Comparison of ENCODE assay signal across 15 cellular contexts in the genomic region with DNA sequence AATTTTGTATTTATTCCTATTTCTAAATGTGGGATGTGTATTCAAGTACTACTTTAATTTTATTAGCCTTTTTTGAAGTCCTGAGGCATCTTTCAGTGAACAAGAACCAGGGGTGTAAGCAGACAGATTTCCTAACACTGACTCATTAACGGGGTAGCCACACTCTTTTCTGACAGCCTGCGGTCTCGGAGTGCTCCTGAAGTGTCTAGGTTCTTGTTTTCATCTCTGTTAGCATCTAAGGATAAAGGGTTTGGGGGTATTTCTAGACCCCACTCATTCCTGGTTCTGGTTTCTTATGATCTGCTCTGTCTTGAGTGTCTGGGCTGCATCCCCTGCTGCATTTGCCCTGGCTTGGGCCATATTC.
"Had no signal": no experiment of that assay in that cellular context is flagged by ENCODE, and none has a peak within 500 bp of the region (broad histone marks: within the 10 kb centered on the region; RNA-seq: fewer than 3 reads in every experiment).

No MANE protein-coding gene starts in this region.

- H3K36me3 Mint-ChIP-seq: naive B cell; neural progenitor cell; stimulated activated memory B cell treated with anti-CD40 and anti-IgM and Interleukin-4, amounts not matched to agents 10 μg/mL and 1 μg/mL and 100 μg/mL, for 72 hours had no signal

- H3K9me3 ChIP-seq: body of pancreas, gastrocnemius medialis, ovary, thyroid gland, uterus had no signal

- H3K4me1 Mint-ChIP-seq: activated T-helper 17 cell treated with anti-CD3 and anti-CD28 coated beads, Interleukin-2, amount 50 U/mL, for 72 hours; naive B cell; neural progenitor cell; stimulated activated memory B cell treated with anti-CD40 and anti-IgM and Interleukin-4, amounts not matched to agents 10 μg/mL and 1 μg/mL and 100 μg/mL, for 72 hours had no signal

- H3K27ac ChIP-seq: epithelial cell of prostate, gastrocnemius medialis, neural progenitor cell, ovary, thyroid gland, uterus had no signal

- H3K9me3 Mint-ChIP-seq: activated T-helper 17 cell treated with anti-CD3 and anti-CD28 coated beads, Interleukin-2, amount 50 U/mL, for 72 hours; stimulated activated memory B cell treated with anti-CD40 and anti-IgM and Interleukin-4, amounts not matched to agents 10 μg/mL and 1 μg/mL and 100 μg/mL, for 72 hours had no signal

- H3K4me3 ChIP-seq: body of pancreas, gastrocnemius medialis, neural progenitor cell, ovary, thyroid gland, uterus had no signal

- ATAC-seq: activated T-helper 17 cell treated with anti-CD3 and anti-CD28 coated beads, Interleukin-2, amount 50 U/mL, for 72 hours; body of pancreas; gastrocnemius medialis; stimulated activated memory B cell treated with anti-CD40 and anti-IgM and Interleukin-4, amounts not matched to agents 10 μg/mL and 1 μg/mL and 100 μg/mL, for 72 hours had no signal

- H3K27me3 Mint-ChIP-seq: stimulated activated memory B cell treated with anti-CD40 and anti-IgM and Interleukin-4, amounts not matched to agents 10 μg/mL and 1 μg/mL and 100 μg/mL, for 72 hours had no signal

- H3K27ac Mint-ChIP-seq: activated T-helper 17 cell treated with anti-CD3 and anti-CD28 coated beads, Interleukin-2, amount 50 U/mL, for 72 hours; naive B cell; neural progenitor cell; stimulated activated memory B cell treated with anti-CD40 and anti-IgM and Interleukin-4, amounts not matched to agents 10 μg/mL and 1 μg/mL and 100 μg/mL, for 72 hours had no signal

- H3K36me3 ChIP-seq: gastrocnemius medialis, neural progenitor cell, ovary, thyroid gland, uterus had no signal

- DNase-seq: activated CD4-positive, CD25-positive, alpha-beta regulatory T cell treated with anti-CD3 and anti-CD28 coated beads, Interleukin-2, amount 50 U/mL, for 72 hours; activated naive CD4-positive, alpha-beta T cell treated with Interleukin-2 at 50 U/mL for 16 hours; body of pancreas; effector CD8-positive, alpha-beta T cell; gastrocnemius medialis; islet precursor cell; naive B cell; ovary; T-helper 9 cell; thyroid gland; uterus had no signal

- H3K27me3 ChIP-seq: body of pancreas, gastrocnemius medialis, neural progenitor cell, ovary, thyroid gland, uterus had no signal

- H3K4me3 Mint-ChIP-seq: activated T-helper 17 cell treated with anti-CD3 and anti-CD28 coated beads, Interleukin-2, amount 50 U/mL, for 72 hours; naive B cell; neural progenitor cell; stimulated activated memory B cell treated with anti-CD40 and anti-IgM and Interleukin-4, amounts not matched to agents 10 μg/mL and 1 μg/mL and 100 μg/mL, for 72 hours had no signal

- H3K4me1 ChIP-seq: gastrocnemius medialis, neural progenitor cell, thyroid gland, uterus had no signal
